In the genomic region with DNA sequence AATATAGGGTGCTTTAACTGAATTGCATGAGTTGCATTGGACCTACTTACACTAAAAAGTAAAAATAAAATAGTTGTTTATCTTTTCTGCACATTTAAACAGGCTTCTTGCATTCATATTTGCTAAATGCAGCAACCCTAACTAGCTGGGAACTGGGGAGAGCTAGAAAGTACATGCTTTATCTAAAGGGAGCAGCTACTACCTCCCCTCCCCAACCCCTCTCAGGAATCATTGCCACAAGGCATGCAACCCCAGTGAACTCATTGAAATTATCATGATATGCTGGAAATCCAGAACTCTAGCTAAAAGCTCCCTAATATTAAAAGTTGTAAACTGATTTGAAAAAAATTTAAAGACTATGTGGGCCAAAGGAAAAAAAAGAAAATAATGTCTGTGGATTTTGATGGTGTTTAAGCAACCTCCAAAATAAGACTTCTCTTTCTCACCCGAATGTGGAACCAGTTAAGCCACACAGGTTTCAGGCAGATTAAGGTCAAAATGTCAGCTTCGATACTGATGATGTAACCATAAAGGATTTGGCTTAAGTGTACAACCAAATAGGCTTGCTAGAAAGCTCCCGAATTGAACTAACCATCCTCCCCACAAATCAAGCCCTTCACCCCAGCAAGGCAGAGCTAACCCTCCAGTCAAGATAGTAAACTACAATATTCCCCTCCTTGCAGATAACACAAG, we compare ENCODE assay signal across 1 cellular context.
A peak's percentile ranks its signal among the peaks of the same experiment; 100 is the strongest.
TF ChIP-seq lines count a peak whose summit lies in the region.

No MANE protein-coding gene starts in this region.

TF ChIP-seq in GM12878, 131 proteins besides CTCF, POLR2A, EP300 and RAD21:
- TF ChIP-seq NR2F1 (conservative IDR thresholded peaks at IDR 0.05) (peak; percentile 72; the same call in 1 of the 2 replicates), KDM1A (IDR thresholded peaks at IDR 0.05; ENCODE audit: borderline replicate concordance) (no peak), ATF7 (IDR thresholded peaks at IDR 0.05; ENCODE audit: low read depth) (0 out of 2 replicates have a peak, but pooled peaks have one; percentile 52), RUNX3 (IDR thresholded peaks at IDR 0.05; ENCODE audit: low read length) (peak; percentile 22; the same call in 1 of the 2 replicates)
